Comparison of ENCODE assay signal across 9 cellular contexts in genomic region chr4:157076578-157076947, GRCh38. TPM values are rescaled to one million over a fixed set of nuclear protein-coding genes. Genes with fewer than 3 reads are reported as not detected.
DNase-seq lines count a peak whose midpoint lies in the region; ATAC-seq, FAIRE-seq and TF ChIP-seq lines count a peak whose summit lies in the region.
"Had no signal": no experiment of that assay in that cellular context is flagged by ENCODE, and none has a peak within 500 bp of the region (broad histone marks: within the 10 kb centered on the region; RNA-seq: fewer than 3 reads in every experiment).

No MANE protein-coding gene starts in this region.

- ATAC-seq in HG02763 (IDR thresholded peaks at IDR 0.05; ENCODE audit: unreplicated experiment): no peak

- H3K4me3 ChIP-seq in ACC112 (ENCODE audit: low read depth, low read length) (peak overlapping the region; percentile 89), dorsolateral prefrontal cortex (peak overlapping the region; percentile 39 to 89 (median 73)), mucosa of stomach (ENCODE audit: low read length) (no peak overlapping the region)

- FAIRE-seq in GM12892 (lab: Jason Lieb, UNC): no peak

- intact Hi-C loops in dorsolateral prefrontal cortex (cut with DNase I): loop anchor here in 1 of 2 donors (5.0 kb wide), 1 partner anchor 146 kb away; the partner anchor contains the start of gene GRIA2

- no peak for TF ChIP-seq CTCF in dorsolateral prefrontal cortex (IDR thresholded peaks at IDR 0.05 in 54 of 56, conservative IDR thresholded peaks at IDR 0.05 in 2 of 56; ENCODE audit: low read depth in 1 of 56, partially characterized antibody in 56 of 56)

- peak overlapping the region; percentile 62 for H3K9ac ChIP-seq in mucosa of stomach (ENCODE audit: low read length)

- peaks cover 7% of the 10 kb centered on the region for H3K4me1 ChIP-seq in ACC112 (ENCODE audit: control insufficient read depth, insufficient read depth, low read length, unreplicated experiment)
- H3K4me1 ChIP-seq in mucosa of stomach (ENCODE audit: control insufficient read depth, insufficient read depth, low read length): no peaks in the 10 kb centered on the region

- no peaks in the 10 kb centered on the region for H3K79me2 ChIP-seq in ACC112 (ENCODE audit: control insufficient read depth, insufficient read depth, low read length, unreplicated experiment)

- DNase-seq in NCI-H146 (lab: John Stamatoyannopoulos, UW) (peak; percentile 32), dorsolateral prefrontal cortex (peak in 3 of 10 donors; percentile 7 to 45 (median 44)), GM12892 (ENCODE audit: insufficient read length) (no peak)
- no peak for DNase-seq in central memory CD4-positive, alpha-beta T cell
- no peak for DNase-seq in activated naive CD4-positive, alpha-beta T cell treated with Interleukin-2 at 50 U/mL for 16 hours

- H3K9me3 ChIP-seq in mucosa of stomach (ENCODE audit: control insufficient read depth, low read length): no peaks in the 10 kb centered on the region

- peak overlapping the region; percentile 98 for H2AFZ ChIP-seq in ACC112 (ENCODE audit: low read length, unreplicated experiment)

- H3K27me3 ChIP-seq in ACC112 (ENCODE audit: insufficient read depth, low read length): no peaks in the 10 kb centered on the region
- peaks cover 0 to 4% (median 0%) of the 10 kb centered on the region in 45 donors for H3K27me3 ChIP-seq in dorsolateral prefrontal cortex
- H3K27me3 ChIP-seq in mucosa of stomach (ENCODE audit: control insufficient read depth, insufficient read depth, low read length): peaks cover 10% of the 10 kb centered on the region

- H3K27ac ChIP-seq in ACC112 (ENCODE audit: low read depth, low read length) (no peak overlapping the region), dorsolateral prefrontal cortex (peak overlapping the region in 39 of 59 donors; percentile 32 to 90 (median 74))

- TF ChIP-seq POLR2A in GM12892 (IDR thresholded peaks at IDR 0.05; ENCODE audit: low read depth, low read length): no peak

- H3K36me3 ChIP-seq in ACC112 (ENCODE audit: insufficient read depth, low read length) (0 out of 2 replicates have a peak, but pooled peaks cover 3% of the 10 kb centered on the region), mucosa of stomach (ENCODE audit: control insufficient read depth, insufficient read depth, low read length) (no peaks in the 10 kb centered on the region)

RNA-seq across cellular contexts. Expression of gene GLRB, which starts 0.6 kb away (rescaled TPM):
- total RNA-seq in dorsolateral prefrontal cortex: 100 to 1,000 TPM in 53 of 120 experiments, 10 to 100 TPM in 67; 28.5 to 141 (median 96.7) TPM
- polyA plus RNA-seq in GM12892 (2012; ENCODE audit: missing spikeins): not detected
- total RNA-seq: mononuclear cell had no signal
